ENCODE assay signal across 13 cellular contexts in genomic region chr2:46978696-46979095, GRCh38. TPM values are rescaled to one million over a fixed set of nuclear protein-coding genes. Genes with fewer than 3 reads are reported as not detected.
DNase-seq lines count a peak whose midpoint lies in the region; ATAC-seq and TF ChIP-seq lines count a peak whose summit lies in the region.
"Had no signal": no experiment of that assay in that cellular context is flagged by ENCODE, and none has a peak within 500 bp of the region (broad histone marks: within the 10 kb centered on the region; RNA-seq: fewer than 3 reads in every experiment).

No MANE protein-coding gene starts in this region.

- peaks cover 49% of the 10 kb centered on the region for H3K4me1 Mint-ChIP-seq in CD4-positive, alpha-beta T cell (ENCODE audit: low read depth)
- H3K4me1 Mint-ChIP-seq in T-helper 1 cell treated with Interleukin-12 subunit alpha and Interleukin-12 subunit beta and Interleukin-4 antibody, amounts not matched to agents 30 μg/mL and 1 μg/mL, for 36 hours (ENCODE audit: low read depth), result peaks cover 70% of the 10 kb centered on the region
- peaks cover 52% of the 10 kb centered on the region for H3K4me1 Mint-ChIP-seq in memory B cell

- peak in 1 of 10 experiments; percentile 15 for DNase-seq in CD4-positive, alpha-beta T cell
- DNase-seq in memory B cell (ENCODE audit: low spot score in 2 of 2), result no peak
- no peak for DNase-seq in osteoblast (ENCODE audit: insufficient read length, low spot score, missing footprints)
- no peak for DNase-seq in NCI-H1694 (lab: John Stamatoyannopoulos, UW)
- no peak for DNase-seq in NCI-H1092 treated with DMSO at 0.1 percent for 48 hours (lab: John Stamatoyannopoulos, UW)
- DNase-seq in hippocampal formation (lab: John Stamatoyannopoulos, UW), result no peak
- DNase-seq: central memory CD4-positive, alpha-beta T cell; NCI-H2171 treated with DMSO at 0.1 percent for 48 hours; Right ventricle myocardium superior had no signal

- no peak overlapping the region for H3K4me3 ChIP-seq in osteoblast (ENCODE audit: insufficient read depth, low read length)
- H3K4me3 ChIP-seq: lower lobe of right lung had no signal

- peaks cover 27% of the 10 kb centered on the region for H4K20me1 ChIP-seq in osteoblast (ENCODE audit: insufficient read depth, low read length)

- ATAC-seq in CD4-positive, alpha-beta T cell (ENCODE audit: poor library complexity), result peak; percentile 41
- peak; percentile 29 for ATAC-seq in GM19351 (IDR thresholded peaks at IDR 0.05; ENCODE audit: unreplicated experiment)
- ATAC-seq in memory B cell (ENCODE audit: low read depth), result no peak
- ATAC-seq: HCT116 had no signal

- intact Hi-C loops in CD4-positive, alpha-beta T cell (cut with DNase I, micrococcal nuclease), result no loop called here

- peaks cover 5% of the 10 kb centered on the region for H3K79me2 ChIP-seq in osteoblast (ENCODE audit: insufficient read depth, low read length)

- POLR2A ChIA-PET in CD4-positive, alpha-beta T cell (lab: Charles Lee), result no interaction called here

- no peaks in the 10 kb centered on the region for H3K9me3 ChIP-seq in CD4-positive, alpha-beta T cell (ENCODE audit: control insufficient read depth, low read length)
- H3K9me3 ChIP-seq in osteoblast (ENCODE audit: low read depth, low read length), result no peaks in the 10 kb centered on the region
- H3K9me3 ChIP-seq: lower lobe of right lung had no signal

- H3K9me3 Mint-ChIP-seq in CD4-positive, alpha-beta T cell, result no peaks in the 10 kb centered on the region
- H3K9me3 Mint-ChIP-seq in T-helper 1 cell treated with Interleukin-12 subunit alpha and Interleukin-12 subunit beta and Interleukin-4 antibody, amounts not matched to agents 30 μg/mL and 1 μg/mL, for 36 hours, result no peaks in the 10 kb centered on the region
- H3K9me3 Mint-ChIP-seq in memory B cell, result no peaks in the 10 kb centered on the region

- H3K36me3 Mint-ChIP-seq in CD4-positive, alpha-beta T cell (ENCODE audit: low read depth), result peaks cover 69% of the 10 kb centered on the region
- peaks cover 49% of the 10 kb centered on the region for H3K36me3 Mint-ChIP-seq in T-helper 1 cell treated with Interleukin-12 subunit alpha and Interleukin-12 subunit beta and Interleukin-4 antibody, amounts not matched to agents 30 μg/mL and 1 μg/mL, for 36 hours (ENCODE audit: low read depth)
- peaks cover 27% of the 10 kb centered on the region for H3K36me3 Mint-ChIP-seq in memory B cell

- peak overlapping the region; percentile 23 for H3K27ac ChIP-seq in CD4-positive, alpha-beta T cell (ENCODE audit: low read depth, low read length)
- H3K27ac ChIP-seq in osteoblast (ENCODE audit: low read depth, low read length), result no peak overlapping the region

- peak overlapping the region; percentile 73 for H3K27ac Mint-ChIP-seq in CD4-positive, alpha-beta T cell
- H3K27ac Mint-ChIP-seq in T-helper 1 cell treated with Interleukin-12 subunit alpha and Interleukin-12 subunit beta and Interleukin-4 antibody, amounts not matched to agents 30 μg/mL and 1 μg/mL, for 36 hours, result peak overlapping the region; percentile 92
- H3K27ac Mint-ChIP-seq in memory B cell, result peak overlapping the region; percentile 97

- no peak for TF ChIP-seq CTCF in CD4-positive, alpha-beta T cell (IDR thresholded peaks at IDR 0.05)
- no peak for TF ChIP-seq CTCF in osteoblast (IDR thresholded peaks at IDR 0.05; ENCODE audit: extremely low read depth, low read depth, low read length)

- CTCF ChIA-PET in CD4-positive, alpha-beta T cell (lab: Charles Lee), result no interaction called here

- no peak overlapping the region for H2AFZ ChIP-seq in osteoblast (ENCODE audit: low read length)

- peaks cover 10% of the 10 kb centered on the region for H3K4me1 ChIP-seq in osteoblast (ENCODE audit: insufficient read depth, low read length)

- H3K27me3 Mint-ChIP-seq in CD4-positive, alpha-beta T cell, result no peaks in the 10 kb centered on the region
- no peaks in the 10 kb centered on the region for H3K27me3 Mint-ChIP-seq in T-helper 1 cell treated with Interleukin-12 subunit alpha and Interleukin-12 subunit beta and Interleukin-4 antibody, amounts not matched to agents 30 μg/mL and 1 μg/mL, for 36 hours (ENCODE audit: low read depth)
- H3K27me3 Mint-ChIP-seq in memory B cell, result no peaks in the 10 kb centered on the region

- no peaks in the 10 kb centered on the region for H3K27me3 ChIP-seq in CD4-positive, alpha-beta T cell (ENCODE audit: control insufficient read depth, insufficient read depth, low read length)
- H3K27me3 ChIP-seq in osteoblast (ENCODE audit: insufficient read depth, low read length), result no peaks in the 10 kb centered on the region

- H3K4me2 ChIP-seq in osteoblast (ENCODE audit: insufficient read depth, low read length), result no peak overlapping the region

- peaks cover 73% of the 10 kb centered on the region for H3K36me3 ChIP-seq in osteoblast (ENCODE audit: insufficient read depth, low read length)

- H3K4me3 Mint-ChIP-seq in CD4-positive, alpha-beta T cell, result peak overlapping the region; percentile 14
- peak overlapping the region; percentile 38 for H3K4me3 Mint-ChIP-seq in T-helper 1 cell treated with Interleukin-12 subunit alpha and Interleukin-12 subunit beta and Interleukin-4 antibody, amounts not matched to agents 30 μg/mL and 1 μg/mL, for 36 hours
- peak overlapping the region; percentile 77 for H3K4me3 Mint-ChIP-seq in memory B cell

RNA-seq across cellular contexts. Expression of gene TTC7A, which starts 37.7 kb away (rescaled TPM):
- 10 to 100 TPM; 40.3 to 40.6 TPM for total RNA-seq in CD4-positive, alpha-beta T cell
- 41.0 and 44.5 TPM in 2 replicates for total RNA-seq in osteoblast

Comparison
In these comparisons a context has a peak if more than half of its experiments do, and no peak if none do; other contexts are left out.
1. H3K4me3 Mint-ChIP-seq: peak in every context shown above with its lines; median percentile 77 in memory B cell; 38 in T-helper 1 cell treated with Interleukin-12 subunit alpha and Interleukin-12 subunit beta and Interleukin-4 antibody, amounts not matched to agents 30 μg/mL and 1 μg/mL, for 36 hours; 14 in CD4-positive, alpha-beta T cell.